In genomic region chr20:40990542-40991120, GRCh38 we compare ENCODE assay signal across 1 cellular context.
A peak's percentile ranks its signal among the peaks of the same experiment; 100 is the strongest.
TF ChIP-seq lines count a peak whose summit lies in the region.

No MANE protein-coding gene starts in this region.

TF ChIP-seq in HepG2, 621 proteins besides CTCF, POLR2A, EP300 and RAD21 (continued from another document and continues in another):
- TF ChIP-seq SALL1 (CRISPR knock-in tag; IDR thresholded peaks at IDR 0.05), result peak; percentile 89
- no peak for TF ChIP-seq ZFP36L2 (CRISPR knock-in tag; IDR thresholded peaks at IDR 0.05)
- TF ChIP-seq POGK (CRISPR knock-in tag; conservative IDR thresholded peaks at IDR 0.05), result peak; percentile 63
- peak; percentile 77; the same call in 1 of the 2 replicates for TF ChIP-seq ZNF331 (CRISPR knock-in tag; IDR thresholded peaks at IDR 0.05)
- peak; percentile 81; the same call in 1 of the 2 replicates for TF ChIP-seq IKZF5 (CRISPR knock-in tag; IDR thresholded peaks at IDR 0.05)
- TF ChIP-seq ZNF232 (CRISPR knock-in tag; IDR thresholded peaks at IDR 0.05; ENCODE audit: borderline replicate concordance), result 0 out of 2 replicates have a peak, but pooled peaks have one; percentile 22
- peak; percentile 37; the same call in 1 of the 2 replicates for TF ChIP-seq TFDP1 (CRISPR knock-in tag; IDR thresholded peaks at IDR 0.05; ENCODE audit: borderline replicate concordance)
- no peak for TF ChIP-seq SNAI1 (CRISPR knock-in tag; IDR thresholded peaks at IDR 0.05; ENCODE audit: borderline replicate concordance)
- TF ChIP-seq ZNF407 (CRISPR knock-in tag; IDR thresholded peaks at IDR 0.05; ENCODE audit: not compliant biosample characterization), result peak; percentile 54
- 0 out of 2 replicates have a peak, but pooled peaks have one; percentile 75 for TF ChIP-seq ZNF572 (CRISPR knock-in tag; IDR thresholded peaks at IDR 0.05)
- peak; percentile 38; the same call in 1 of the 2 replicates for TF ChIP-seq MAFF (IDR thresholded peaks at IDR 0.05; ENCODE audit: low read depth, low read length)
- TF ChIP-seq GATAD1 (CRISPR knock-in tag; IDR thresholded peaks at IDR 0.05), result peak; percentile 53; the same call in 1 of the 2 replicates
- peak; percentile 88; the same call in 1 of the 2 replicates for TF ChIP-seq ZNF124 (CRISPR knock-in tag; IDR thresholded peaks at IDR 0.05)
- TF ChIP-seq ZBTB33 (CRISPR knock-in tag; IDR thresholded peaks at IDR 0.05), result peak; percentile 14; the same call in 1 of the 2 replicates
- TF ChIP-seq ZNF282 (IDR thresholded peaks at IDR 0.05; ENCODE audit: partially characterized antibody), result no peak
- peak; percentile 59; the same call in 1 of the 2 replicates for TF ChIP-seq KLF6 (CRISPR knock-in tag; IDR thresholded peaks at IDR 0.05)
- TF ChIP-seq POGZ (CRISPR knock-in tag; IDR thresholded peaks at IDR 0.05), result peak; percentile 86
- TF ChIP-seq SP5 (CRISPR knock-in tag; IDR thresholded peaks at IDR 0.05; ENCODE audit: borderline replicate concordance, low read depth), result 0 out of 2 replicates have a peak, but pooled peaks have one; percentile 21
- peak; percentile 91; the same call in 1 of the 2 replicates for TF ChIP-seq TRAFD1 (CRISPR knock-in tag; IDR thresholded peaks at IDR 0.05; ENCODE audit: borderline replicate concordance)
- TF ChIP-seq ZFP1 (CRISPR knock-in tag; IDR thresholded peaks at IDR 0.05), result peak; percentile 87; the same call in 1 of the 2 replicates
- peak; percentile 82 for TF ChIP-seq ZNF501 (CRISPR knock-in tag; IDR thresholded peaks at IDR 0.05)
- TF ChIP-seq SRF (IDR thresholded peaks at IDR 0.05; ENCODE audit: low read depth, low read length), result peak; percentile 63; the same call in 1 of the 2 replicates
- peak; percentile 35; the same call in 1 of the 2 replicates for TF ChIP-seq FOXP4 (CRISPR knock-in tag; IDR thresholded peaks at IDR 0.05)
- peak; percentile 30; the same call in 1 of the 2 replicates for TF ChIP-seq SNAPC5 (CRISPR knock-in tag; IDR thresholded peaks at IDR 0.05; ENCODE audit: borderline replicate concordance)
- peak; percentile 91; the same call in 1 of the 2 replicates for TF ChIP-seq ZNF792 (CRISPR knock-in tag; IDR thresholded peaks at IDR 0.05)
- TF ChIP-seq KDM2A (CRISPR knock-in tag; IDR thresholded peaks at IDR 0.05; ENCODE audit: borderline replicate concordance, low read depth), result peak; percentile 86; the same call in 1 of the 2 replicates
- peak; percentile 61; the same call in 1 of the 2 replicates for TF ChIP-seq ZNF12 (CRISPR knock-in tag; IDR thresholded peaks at IDR 0.05)
- no peak; the same call in 1 of the 2 replicates for TF ChIP-seq ZBTB26 (CRISPR knock-in tag; IDR thresholded peaks at IDR 0.05; ENCODE audit: borderline replicate concordance)
- 0 out of 2 replicates have a peak, but pooled peaks have one; percentile 33 for TF ChIP-seq FOXK1 (CRISPR knock-in tag; IDR thresholded peaks at IDR 0.05; ENCODE audit: borderline replicate concordance, low read depth)
- peak; percentile 37; the same call in 1 of the 2 replicates for TF ChIP-seq ATF2 (CRISPR knock-in tag; IDR thresholded peaks at IDR 0.05)
- TF ChIP-seq KAT2B (IDR thresholded peaks at IDR 0.05; ENCODE audit: borderline replicate concordance, low read depth, low read length), result peak; percentile 9; the same call in 1 of the 2 replicates
- TF ChIP-seq CBX5 (CRISPR knock-in tag; IDR thresholded peaks at IDR 0.05; ENCODE audit: borderline replicate concordance), result peak; percentile 95; the same call in 1 of the 2 replicates
- TF ChIP-seq ZNF263 (CRISPR knock-in tag; IDR thresholded peaks at IDR 0.05), result no peak
- peak; percentile 61; the same call in 1 of the 2 replicates for TF ChIP-seq NRL (CRISPR knock-in tag; IDR thresholded peaks at IDR 0.05; ENCODE audit: borderline replicate concordance)
- no peak for TF ChIP-seq ONECUT2 (CRISPR knock-in tag; IDR thresholded peaks at IDR 0.05)
